34 cellular contexts compared by ENCODE assay signal in the genomic region with DNA sequence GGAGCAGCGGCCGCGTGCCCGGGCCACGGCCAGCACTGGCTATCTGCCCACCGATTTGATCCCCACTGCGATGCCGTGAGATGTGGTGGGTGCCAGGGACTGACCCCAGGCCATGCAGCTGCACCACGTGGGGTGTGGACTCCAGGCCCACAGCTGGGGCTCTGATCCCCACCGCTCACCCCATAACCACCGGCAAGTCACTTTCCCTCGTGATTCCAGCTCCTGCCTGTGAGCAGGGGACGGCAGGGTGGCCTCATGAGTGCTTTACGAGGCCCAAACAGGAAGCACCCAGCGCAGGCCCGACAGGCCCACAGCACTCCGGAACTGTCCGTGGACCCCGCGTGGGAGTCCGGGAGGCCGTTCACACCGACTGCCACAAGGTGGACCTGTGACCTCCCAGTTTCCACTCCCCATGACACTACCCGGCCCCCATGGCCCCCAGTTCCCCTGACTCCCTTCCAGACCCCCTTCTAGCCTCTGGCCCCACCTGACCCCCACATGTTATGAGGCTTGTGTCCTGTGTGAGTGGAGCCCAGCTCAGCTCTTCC. TPM values are rescaled to one million over a fixed set of nuclear protein-coding genes. Genes with fewer than 3 reads are reported as not detected.
"Had no signal": no experiment of that assay in that cellular context is flagged by ENCODE, and none has a peak within 500 bp of the region (broad histone marks: within the 10 kb centered on the region; RNA-seq: fewer than 3 reads in every experiment).

No MANE protein-coding gene starts in this region.

- ATAC-seq: activated T-helper 17 cell treated with anti-CD3 and anti-CD28 coated beads, Interleukin-2, amount 50 U/mL, for 72 hours; lower lobe of right lung; naive thymus-derived CD8-positive, alpha-beta T cell; pancreas; sciatic nerve; stimulated activated effector memory CD8-positive, alpha-beta T cell treated with anti-CD3 and anti-CD28 coated beads, Interleukin-12 subunit alpha, Interleukin-12 subunit beta, amount 100 ng/mL, for 72 hours; upper lobe of right lung had no signal

- H3K4me3 ChIP-seq: colonic mucosa, dorsolateral prefrontal cortex, heart left ventricle, lower lobe of right lung, pancreas, prostate gland, skin epidermis, stomach, thyroid gland, upper lobe of right lung had no signal

- H3K27me3 ChIP-seq: colonic mucosa, dorsolateral prefrontal cortex, heart left ventricle, pancreas, stomach, thyroid gland, upper lobe of right lung had no signal

- H3K36me3 Mint-ChIP-seq: activated CD4-positive, alpha-beta memory T cell treated with anti-CD3 and anti-CD28 coated beads for 36 hours; immature natural killer cell; naive thymus-derived CD8-positive, alpha-beta T cell had no signal

- H3K4me3 Mint-ChIP-seq: activated CD4-positive, alpha-beta memory T cell treated with anti-CD3 and anti-CD28 coated beads for 36 hours; activated CD4-positive, alpha-beta T cell treated with anti-CD3 and anti-CD28 coated beads, Interleukin-2, amount 10 ng/mL, durations not matched to agents 24 days and 14 days; activated T-cell treated with anti-CD3 and anti-CD28 coated beads, Interleukin-2, amount 50 U/mL, for 24 hours; activated T-helper 17 cell treated with anti-CD3 and anti-CD28 coated beads, Interleukin-2, amount 50 U/mL, for 72 hours; immature natural killer cell; stimulated activated effector memory CD8-positive, alpha-beta T cell treated with anti-CD3 and anti-CD28 coated beads, Interleukin-12 subunit alpha, Interleukin-12 subunit beta, amount 100 ng/mL, for 72 hours; T-helper 1 cell treated with Interleukin-12 subunit alpha and Interleukin-12 subunit beta and Interleukin-4 antibody, amounts not matched to agents 30 μg/mL and 1 μg/mL, for 36 hours had no signal

- DNase-seq: activated CD4-positive, alpha-beta memory T cell treated with anti-CD3 and anti-CD28 coated beads for 36 hours; activated CD4-positive, alpha-beta T cell treated with anti-CD3 and anti-CD28 coated beads, Interleukin-2, amount 10 ng/mL, durations not matched to agents 24 days and 14 days; activated CD4-positive, CD25-positive, alpha-beta regulatory T cell treated with anti-CD3 and anti-CD28 coated beads, Interleukin-2, amount 50 U/mL, for 72 hours; activated CD8-positive, alpha-beta memory T cell treated with anti-CD3 and anti-CD28 coated beads, Interleukin-2, amount 50 U/mL, for 48 hours; activated gamma-delta T cell treated with Interleukin-2 at 50 U/mL for 16 hours; activated naive CD4-positive, alpha-beta T cell treated with anti-CD3 and anti-CD28 coated beads, Interleukin-2, amount 50 U/mL, for 16 hours; activated T-cell treated with anti-CD3 and anti-CD28 coated beads, Interleukin-2, amount 50 U/mL, for 24 hours; colonic mucosa; dorsolateral prefrontal cortex; effector memory CD4-positive, alpha-beta T cell; foreskin fibroblast; hypothalamus; immature natural killer cell; lower lobe of right lung; mesenchymal stem cell; naive thymus-derived CD8-positive, alpha-beta T cell; nucleus accumbens; retina; stimulated activated CD4-positive, alpha-beta T cell treated with anti-CD3 and anti-CD28 coated beads, Interleukin-4, amount 100 ng/mL, for 24 hours; stomach; SW 1271; T-helper 9 cell; thyroid gland had no signal

- H3K27ac Mint-ChIP-seq: activated CD4-positive, alpha-beta memory T cell treated with anti-CD3 and anti-CD28 coated beads for 36 hours; activated CD4-positive, alpha-beta T cell treated with anti-CD3 and anti-CD28 coated beads, Interleukin-2, amount 10 ng/mL, durations not matched to agents 24 days and 14 days; activated T-cell treated with anti-CD3 and anti-CD28 coated beads, Interleukin-2, amount 50 U/mL, for 24 hours; activated T-helper 17 cell treated with anti-CD3 and anti-CD28 coated beads, Interleukin-2, amount 50 U/mL, for 72 hours; immature natural killer cell; stimulated activated effector memory CD8-positive, alpha-beta T cell treated with anti-CD3 and anti-CD28 coated beads, Interleukin-12 subunit alpha, Interleukin-12 subunit beta, amount 100 ng/mL, for 72 hours; T-helper 1 cell treated with Interleukin-12 subunit alpha and Interleukin-12 subunit beta and Interleukin-4 antibody, amounts not matched to agents 30 μg/mL and 1 μg/mL, for 36 hours had no signal

- H3K4me1 ChIP-seq: colonic mucosa, prostate gland had no signal

- H3K4me1 Mint-ChIP-seq: activated T-helper 17 cell treated with anti-CD3 and anti-CD28 coated beads, Interleukin-2, amount 50 U/mL, for 72 hours had no signal

- H3K9me3 ChIP-seq: colonic mucosa, heart left ventricle, lower lobe of right lung, pancreas, prostate gland, stomach, thyroid gland, upper lobe of right lung had no signal

- H3K36me3 ChIP-seq: colonic mucosa, heart left ventricle, lower lobe of right lung, pancreas, prostate gland, stomach, thyroid gland, upper lobe of right lung had no signal

- H3K9me3 Mint-ChIP-seq: activated CD4-positive, alpha-beta memory T cell treated with anti-CD3 and anti-CD28 coated beads for 36 hours; activated CD4-positive, alpha-beta T cell treated with anti-CD3 and anti-CD28 coated beads, Interleukin-2, amount 10 ng/mL, durations not matched to agents 24 days and 14 days; activated T-cell treated with anti-CD3 and anti-CD28 coated beads, Interleukin-2, amount 50 U/mL, for 24 hours; activated T-helper 17 cell treated with anti-CD3 and anti-CD28 coated beads, Interleukin-2, amount 50 U/mL, for 72 hours; immature natural killer cell; naive thymus-derived CD8-positive, alpha-beta T cell; stimulated activated effector memory CD8-positive, alpha-beta T cell treated with anti-CD3 and anti-CD28 coated beads, Interleukin-12 subunit alpha, Interleukin-12 subunit beta, amount 100 ng/mL, for 72 hours; T-helper 1 cell treated with Interleukin-12 subunit alpha and Interleukin-12 subunit beta and Interleukin-4 antibody, amounts not matched to agents 30 μg/mL and 1 μg/mL, for 36 hours had no signal

- H3K27me3 Mint-ChIP-seq: activated CD4-positive, alpha-beta memory T cell treated with anti-CD3 and anti-CD28 coated beads for 36 hours; activated T-cell treated with anti-CD3 and anti-CD28 coated beads, Interleukin-2, amount 50 U/mL, for 24 hours; activated T-helper 17 cell treated with anti-CD3 and anti-CD28 coated beads, Interleukin-2, amount 50 U/mL, for 72 hours had no signal

- H3K27ac ChIP-seq: colonic mucosa, dorsolateral prefrontal cortex, heart left ventricle, lower lobe of right lung, pancreas, prostate gland, skin epidermis, stomach, thyroid gland, upper lobe of right lung had no signal

RNA-seq across cellular contexts. Expression of a gene that starts 0.6 kb away (rescaled TPM):
- total RNA-seq: activated CD4-positive, alpha-beta memory T cell treated with anti-CD3 and anti-CD28 coated beads for 36 hours; activated CD4-positive, alpha-beta T cell treated with anti-CD3 and anti-CD28 coated beads, Interleukin-2, amount 10 ng/mL, durations not matched to agents 24 days and 14 days; activated CD8-positive, alpha-beta memory T cell treated with anti-CD3 and anti-CD28 coated beads for 36 hours; activated T-helper 17 cell treated with anti-CD3 and anti-CD28 coated beads, Interleukin-2, amount 50 U/mL, for 72 hours; colonic mucosa; kidney epithelial cell; lower lobe of right lung; naive thymus-derived CD8-positive, alpha-beta T cell; pancreas; sciatic nerve; stomach; thyroid gland; upper lobe of right lung had no signal

RNA-seq across cellular contexts. Expression of a gene that starts 43.8 kb away (rescaled TPM):
- total RNA-seq: stomach had no signal
